In the genomic region with DNA sequence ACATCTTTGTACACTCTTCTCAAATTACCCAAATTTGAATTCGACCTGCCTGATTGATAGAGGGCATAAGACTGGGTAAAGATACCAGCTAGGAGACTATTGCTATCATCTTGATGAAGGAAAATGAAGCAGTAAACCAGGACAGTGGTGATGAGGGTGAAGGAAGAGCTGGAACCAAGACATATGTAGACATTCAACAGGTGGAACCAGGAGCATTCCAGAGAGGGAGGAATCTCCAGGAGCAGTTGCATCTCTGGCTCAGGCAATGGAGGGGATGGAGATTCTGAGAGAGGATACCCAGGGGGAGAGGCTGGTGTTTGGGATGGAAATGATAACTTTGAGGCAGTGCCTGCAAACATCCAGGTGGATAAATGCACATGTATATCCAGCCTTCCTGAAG, we compare ENCODE assay signal across 15 cellular contexts. TPM values are rescaled to one million over a fixed set of nuclear protein-coding genes. Genes with fewer than 3 reads are reported as not detected.
DNase-seq lines count a peak whose midpoint lies in the region; ATAC-seq, FAIRE-seq and TF ChIP-seq lines count a peak whose summit lies in the region.
"Had no signal": no experiment of that assay in that cellular context is flagged by ENCODE, and none has a peak within 500 bp of the region (broad histone marks: within the 10 kb centered on the region; RNA-seq: fewer than 3 reads in every experiment).

No MANE protein-coding gene starts in this region.

- H3K27me3 ChIP-seq in astrocyte (ENCODE audit: insufficient read depth, low read length) (no peaks in the 10 kb centered on the region), right lobe of liver (no peaks in the 10 kb centered on the region), stomach (no peaks in the 10 kb centered on the region)

- ATAC-seq in right lobe of liver (no peak), omental fat pad (ENCODE audit: low FRiP score) (no peak), HG03097 (IDR thresholded peaks at IDR 0.05; ENCODE audit: low FRiP score, unreplicated experiment) (no peak)
- ATAC-seq: Right ventricle myocardium inferior had no signal

- 27% methylated on average over 1 of the region's 1 CpG for WGBS in right lobe of liver (ENCODE audit: insufficient coverage, low coverage, low lambda C conversion rate, missing lambda C conversion rate)
- 64 to 75% (median 66%) methylated on average over 1 of the region's 1 CpG for WGBS in stomach, 5 donors

- TF ChIP-seq CTCF in CD14-positive monocyte (IDR thresholded peaks at IDR 0.05) (no peak), astrocyte (IDR thresholded peaks at IDR 0.05; ENCODE audit: insufficient read depth, low read depth, low read length) (no peak), right lobe of liver (IDR thresholded peaks at IDR 0.05) (no peak), stomach (IDR thresholded peaks at IDR 0.05) (no peak), omental fat pad (IDR thresholded peaks at IDR 0.05) (no peak)

- H3K4me3 Mint-ChIP-seq in CD14-positive monocyte = no peak overlapping the region
- H3K4me3 Mint-ChIP-seq in astrocyte (ENCODE audit: unreplicated experiment) = no peak overlapping the region

- H3K4me2 ChIP-seq in astrocyte (ENCODE audit: low read length) = peak overlapping the region; percentile 70

- H3K9ac ChIP-seq in astrocyte (ENCODE audit: low read length) = no peak overlapping the region

- no peaks in the 10 kb centered on the region for H4K20me1 ChIP-seq in astrocyte (ENCODE audit: insufficient read depth, low read length)

- peaks cover 25% of the 10 kb centered on the region for H3K4me1 Mint-ChIP-seq in CD14-positive monocyte
- H3K4me1 Mint-ChIP-seq in astrocyte (ENCODE audit: low read depth, unreplicated experiment) = peaks cover 35% of the 10 kb centered on the region

- TF ChIP-seq POLR2A in right lobe of liver (IDR thresholded peaks at IDR 0.05) = no peak
- no peak for TF ChIP-seq POLR2A in stomach (IDR thresholded peaks at IDR 0.05)

- intact Hi-C loops in CD14-positive monocyte (cut with micrococcal nuclease) (no loop called here), right lobe of liver (cut with DNase I) (loop anchor here (5.0 to 10.0 kb wide), 2 partner anchors 36 to 49 kb away; no protein-coding TSS in a partner anchor), stomach (cut with DNase I; ENCODE audit: low total_unique reads) (no loop called here)

- H2AFZ ChIP-seq in astrocyte (ENCODE audit: low read depth, low read length) = no peak overlapping the region

- H3K4me1 ChIP-seq in astrocyte (ENCODE audit: insufficient read depth, low read length) (peaks cover 53% of the 10 kb centered on the region), right lobe of liver (peaks cover 0 to 81% (median 42%) of the 10 kb centered on the region in 4 donors), stomach (peaks cover 33 to 75% (median 49%) of the 10 kb centered on the region in 4 donors)

- no peak for TF ChIP-seq EP300 in stomach (IDR thresholded peaks at IDR 0.05)

- H3K9me3 ChIP-seq in astrocyte (ENCODE audit: insufficient read depth, low read depth, low read length) (no peaks in the 10 kb centered on the region), right lobe of liver (no peaks in the 10 kb centered on the region), stomach (no peaks in the 10 kb centered on the region)

- DNase-seq in CD14-positive monocyte (ENCODE audit: low spot score) (peak; percentile 17), astrocyte (ENCODE audit: low read depth) (no peak), right lobe of liver (peak in 1 of 3 donors; percentile 13), stomach (no peak), NCI-H1694 (lab: John Stamatoyannopoulos, UW) (no peak), omental fat pad (ENCODE audit: low spot score) (no peak), medulla oblongata (ENCODE audit: extremely low spot score) (no peak)
- DNase-seq: COR-L47, DMS153, NCI-H1436 treated with DMSO at 0.1 percent for 48 hours, NCI-H2227 treated with DMSO at 0.1 percent for 48 hours, NCI-H526 had no signal

- H3K27ac ChIP-seq in astrocyte (ENCODE audit: low read depth, low read length) (no peak overlapping the region), right lobe of liver (peak overlapping the region; percentile 41 to 87 (median 65)), stomach (peak overlapping the region; percentile 70 to 89 (median 75))

- H3K36me3 Mint-ChIP-seq in CD14-positive monocyte = no peaks in the 10 kb centered on the region
- no peaks in the 10 kb centered on the region for H3K36me3 Mint-ChIP-seq in astrocyte (ENCODE audit: low read depth, unreplicated experiment)

- H3K27ac Mint-ChIP-seq in CD14-positive monocyte (peak overlapping the region in 1 of 7 donors; percentile 17), astrocyte (ENCODE audit: unreplicated experiment) (peak overlapping the region; percentile 14)

- FAIRE-seq in astrocyte (lab: Jason Lieb, UNC) = no peak
- FAIRE-seq: A204.1 had no signal

- H3K36me3 ChIP-seq in astrocyte (ENCODE audit: insufficient read depth, low read length) (no peaks in the 10 kb centered on the region), right lobe of liver (no peaks in the 10 kb centered on the region), stomach (no peaks in the 10 kb centered on the region)

- no peaks in the 10 kb centered on the region for H3K79me2 ChIP-seq in astrocyte (ENCODE audit: insufficient read depth, low read length)

- H3K27me3 Mint-ChIP-seq in CD14-positive monocyte (ENCODE audit: low read depth in 3 of 3) (peaks cover 3 to 6% (median 3%) of the 10 kb centered on the region in 3 donors), astrocyte (ENCODE audit: low read depth, unreplicated experiment) (no peaks in the 10 kb centered on the region)

- no peak overlapping the region for H3K4me3 ChIP-seq in astrocyte (ENCODE audit: insufficient read depth, low read depth, low read length)
- no peak overlapping the region for H3K4me3 ChIP-seq in right lobe of liver
- no peak overlapping the region for H3K4me3 ChIP-seq in stomach

- H3K9me3 Mint-ChIP-seq in CD14-positive monocyte = no peaks in the 10 kb centered on the region
- H3K9me3 Mint-ChIP-seq in astrocyte (ENCODE audit: unreplicated experiment) = no peaks in the 10 kb centered on the region

RNA-seq across cellular contexts. Expression of gene SDC1, which starts 41.6 kb away (rescaled TPM):
- polyA plus RNA-seq in CD14-positive monocyte = not detected
- 74.3 and 92.7 TPM in 2 replicates for total RNA-seq in astrocyte
- total RNA-seq in right lobe of liver = 100 to 1,000 TPM; 260 to 452 (median 415) TPM
- 100 to 1,000 TPM in 1 of 5 donors, 10 to 100 TPM in 4; 21.0 to 140 (median 57.5) TPM for total RNA-seq in stomach
- 10 to 100 TPM; 16.0 to 82.9 (median 32.5) TPM for polyA plus RNA-seq in stomach
- 1 to 10 TPM in 3 of 4 donors, under 1 TPM in 1; 0.50 to 5.4 (median 1.6) TPM for total RNA-seq in omental fat pad

Comparison
In these comparisons a context has a peak if more than half of its experiments do, and no peak if none do; other contexts are left out.
1. intact Hi-C loops: an anchor here in right lobe of liver (5.0 to 10.0 kb wide); none called in CD14-positive monocyte and stomach.